Comparison of ENCODE assay signal across 7 cellular contexts in the genomic region with DNA sequence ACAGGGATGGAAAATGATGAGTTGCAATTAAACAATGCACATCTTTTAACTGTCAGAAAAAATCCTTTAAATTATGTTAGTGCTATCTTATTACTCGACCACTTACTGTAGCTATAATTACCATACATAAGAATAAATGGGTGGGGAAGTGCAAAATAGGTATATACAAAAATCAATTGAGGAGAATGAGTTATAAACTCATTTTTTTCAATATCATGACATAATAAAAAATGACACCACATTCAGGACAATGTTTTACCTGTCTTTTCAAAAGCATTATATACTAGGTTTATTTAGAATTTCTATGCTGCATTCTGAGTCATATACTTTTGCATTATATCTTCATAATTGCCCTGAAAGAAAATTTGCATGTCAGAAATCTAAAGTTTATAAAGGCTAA.
"Had no signal": no experiment of that assay in that cellular context is flagged by ENCODE, and none has a peak within 500 bp of the region (broad histone marks: within the 10 kb centered on the region; RNA-seq: fewer than 3 reads in every experiment).

No MANE protein-coding gene starts in this region.

- DNase-seq: GDM1, GF-D8 had no signal

- H3K4me3 ChIP-seq: GM12878 had no signal

- FAIRE-seq: G401.6, GM12878, GM12891, GM12892, GM19239 had no signal
